ENCODE assay signal across 8 cellular contexts in the genomic region with DNA sequence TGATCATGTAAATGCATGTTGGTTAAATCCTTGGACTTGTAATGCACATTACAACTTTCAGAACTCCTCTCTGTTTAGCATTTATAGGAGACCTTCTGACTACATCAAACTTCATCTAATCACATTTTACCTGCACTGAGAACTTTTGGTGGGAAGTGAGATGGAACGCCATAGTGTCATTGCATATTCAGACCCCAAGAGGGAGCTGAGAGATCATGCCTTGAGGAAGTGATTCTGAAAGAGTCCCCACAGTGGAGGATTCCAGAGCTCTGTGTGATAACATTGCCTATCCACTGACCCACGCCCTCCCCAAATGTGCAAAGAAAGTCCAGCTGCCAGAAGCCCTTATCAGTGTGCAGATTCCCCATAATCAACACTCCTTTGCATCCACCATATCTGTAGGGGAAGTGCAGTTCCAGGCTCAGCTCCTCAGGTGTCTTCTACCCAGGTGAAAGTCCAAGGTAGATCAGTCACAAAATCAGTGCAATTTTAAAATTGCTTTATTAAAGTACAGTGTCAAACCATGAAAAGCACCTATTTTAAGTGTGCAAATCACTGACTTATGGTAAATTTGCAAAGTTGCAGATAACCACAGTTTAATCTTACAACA.
DNase-seq lines count a peak whose midpoint lies in the region; ATAC-seq and TF ChIP-seq lines count a peak whose summit lies in the region.

No MANE protein-coding gene starts in this region.

- no peak overlapping the region for H2BK15ac ChIP-seq in H9 (ENCODE audit: low read depth, low read length)

- no peaks in the 10 kb centered on the region for H3K79me1 ChIP-seq in H9 (ENCODE audit: insufficient read depth, low read depth, low read length, poor library complexity, severe bottlenecking)

- no peak overlapping the region for H3K14ac ChIP-seq in H9 (ENCODE audit: insufficient read depth, low read length)

- CTCF ChIA-PET in Calu3 (lab: Charles Lee) = interaction anchor here (0.6 to 1.4 kb wide), 6 partner anchors 11 to 73 kb away, joined by 3 to 4 read pairs (median 4); no protein-coding TSS in a partner anchor

- H3K4me2 ChIP-seq in H9 (ENCODE audit: insufficient read depth, insufficient read length, low read length) = no peak overlapping the region

- no peak overlapping the region for H4K5ac ChIP-seq in H9 (ENCODE audit: insufficient read length, low read depth, low read length)

- H3K27ac Mint-ChIP-seq in Calu3 (ENCODE audit: unreplicated experiment) (no peak overlapping the region), H9 (no peak overlapping the region)

- peak; percentile 45 for TF ChIP-seq CTCF in Calu3 (IDR thresholded peaks at IDR 0.05; ENCODE audit: unreplicated experiment)
- TF ChIP-seq CTCF in H9 (conservative IDR thresholded peaks at IDR 0.05) = peak; percentile 50; the same call in 2 of the 3 replicates
- TF ChIP-seq CTCF in Peyer's patch (IDR thresholded peaks at IDR 0.05) = peak in 4 of 6 experiments; percentile 40 to 64 (median 53)
- peak; percentile 73 for TF ChIP-seq CTCF in fibroblast of mammary gland (conservative IDR thresholded peaks at IDR 0.05; ENCODE audit: control insufficient read depth, insufficient read depth, low read depth, low read length)

- no peak overlapping the region for H3K56ac ChIP-seq in H9 (ENCODE audit: insufficient read length, low read depth, low read length)

- H3K4me3 Mint-ChIP-seq in Calu3 (ENCODE audit: low read depth, unreplicated experiment) = no peak overlapping the region
- H3K4me3 Mint-ChIP-seq in H9 = no peak overlapping the region

- no peak overlapping the region for H3K4me3 ChIP-seq in Peyer's patch
- no peak overlapping the region for H3K4me3 ChIP-seq in fibroblast of mammary gland (ENCODE audit: control insufficient read depth, low read depth, low read length)

- no peak overlapping the region for H2AK5ac ChIP-seq in H9 (ENCODE audit: insufficient read length, low read length)

- no peak overlapping the region for H4K8ac ChIP-seq in H9 (replicated peaks; ENCODE audit: insufficient read length, low read depth, low read length)

- no peaks in the 10 kb centered on the region for H3K23me2 ChIP-seq in H9 (ENCODE audit: insufficient read length, low read depth, low read length, poor library complexity, severe bottlenecking)

- no peak overlapping the region for H4K91ac ChIP-seq in H9 (ENCODE audit: insufficient read length, low read depth, low read length)

- H3K36me3 Mint-ChIP-seq in Calu3 (ENCODE audit: insufficient read depth, unreplicated experiment) (no peaks in the 10 kb centered on the region), H9 (ENCODE audit: insufficient read depth in 1 of 3, low read depth in 3 of 3) (peaks cover 0 to 6% (median 0%) of the 10 kb centered on the region in 3 experiments; a peak in 1 of 7 replicates)

- DNase-seq in Calu3 (peak; percentile 22), H9 (no peak), Peyer's patch (no peak), fibroblast of mammary gland (ENCODE audit: low read depth) (peak; percentile 34), pons (ENCODE audit: low spot score) (peak; percentile 61), ecto neural progenitor cell (ENCODE audit: low spot score) (no peak)
- DNase-seq in NK-92 treated with Interleukin-12 subunit alpha and Interleukin-12 subunit beta, amount 100 ng/mL, for 24 hours (lab: John Stamatoyannopoulos, UW) = no peak

- H2BK120ac ChIP-seq in H9 (ENCODE audit: low read depth, low read length, poor library complexity, severe bottlenecking) = no peak overlapping the region

- no peaks in the 10 kb centered on the region for H4K20me1 ChIP-seq in H9 (ENCODE audit: control insufficient read depth, insufficient read depth, insufficient read length)

- H3K27me3 ChIP-seq in H9 (ENCODE audit: insufficient read depth, low read length) (no peaks in the 10 kb centered on the region), Peyer's patch (no peaks in the 10 kb centered on the region)

- BruUV-seq in Calu3 (replicated peaks; lab: Mats Ljungman, UMichigan) = no TSS peak

- H3K27me3 Mint-ChIP-seq in Calu3 (ENCODE audit: unreplicated experiment) (peaks cover 46% of the 10 kb centered on the region), H9 (ENCODE audit: low read depth) (peaks cover 2% of the 10 kb centered on the region)

- H3K79me2 ChIP-seq in H9 (ENCODE audit: insufficient read depth, low read length) = no peaks in the 10 kb centered on the region

- no peak overlapping the region for H2BK5ac ChIP-seq in H9 (ENCODE audit: insufficient read length, low read length)

- H3K36me3 ChIP-seq in Peyer's patch = no peaks in the 10 kb centered on the region

- H3K9me3 Mint-ChIP-seq in Calu3 (ENCODE audit: low read depth, unreplicated experiment) = no peaks in the 10 kb centered on the region
- H3K9me3 Mint-ChIP-seq in H9 = peaks cover 41 to 86% of the 10 kb centered on the region in 2 experiments

- H2BK12ac ChIP-seq in H9 (ENCODE audit: insufficient read length, low read depth, low read length) = no peak overlapping the region

- H3K9me3 ChIP-seq in H9 (ENCODE audit: control insufficient read depth, low read depth, low read length) = peaks cover 2% of the 10 kb centered on the region
- H3K9me3 ChIP-seq in Peyer's patch = no peaks in the 10 kb centered on the region

- H2AFZ ChIP-seq in H9 (ENCODE audit: low read length) = no peak overlapping the region

- H3K9ac ChIP-seq in H9 (ENCODE audit: extremely low read depth, insufficient read length, low read length) = no peak overlapping the region

- TF ChIP-seq POLR2A in Peyer's patch (IDR thresholded peaks at IDR 0.05) = no peak

- no peak for ATAC-seq in HG03175 (IDR thresholded peaks at IDR 0.05; ENCODE audit: unreplicated experiment)

- H3K27ac ChIP-seq in H9 (ENCODE audit: insufficient read length, low read depth, low read length) = no peak overlapping the region
- H3K27ac ChIP-seq in Peyer's patch = no peak overlapping the region

- H3K4me1 ChIP-seq in H9 (ENCODE audit: insufficient read depth, low read length) (no peaks in the 10 kb centered on the region), Peyer's patch (no peaks in the 10 kb centered on the region)

- no peaks in the 10 kb centered on the region for H3K4me1 Mint-ChIP-seq in Calu3 (ENCODE audit: low read depth, unreplicated experiment)
- no peaks in the 10 kb centered on the region for H3K4me1 Mint-ChIP-seq in H9

- no CpG with 5 or more reads among the region's 2 CpGs for WGBS in H9 (ENCODE audit: extremely low coverage, insufficient read length, low lambda C conversion rate)

- H2BK20ac ChIP-seq in H9 (ENCODE audit: low read depth, low read length, poor library complexity, severe bottlenecking) = no peak overlapping the region

- no peak overlapping the region for H3K23ac ChIP-seq in H9 (ENCODE audit: insufficient read length, low read depth, low read length)

- intact Hi-C loops in Calu3 (cut with micrococcal nuclease; ENCODE audit: unreplicated experiment) = no loop called here

- H3K4ac ChIP-seq in H9 (ENCODE audit: low read depth, low read length) = no peak overlapping the region

- no peak overlapping the region for H3K18ac ChIP-seq in H9 (ENCODE audit: insufficient read length, low read depth, low read length)

- H3T11ph ChIP-seq in H9 (ENCODE audit: low read length) = no peak overlapping the region

Comparison
In these comparisons a context has a peak if more than half of its experiments do, and no peak if none do; other contexts are left out.
1. DNase-seq: peak in Calu3 (single experiment), fibroblast of mammary gland (single experiment) and pons (single experiment); none in H9 (single experiment), Peyer's patch (0 of 3), NK-92 treated with Interleukin-12 subunit alpha and Interleukin-12 subunit beta, amount 100 ng/mL, for 24 hours (single experiment) and ecto neural progenitor cell (single experiment).
2. Peak in every context shown above with its lines, with median percentiles within 50 percentile points of each other: CTCF ChIP-seq.